Comparison of ENCODE assay signal across 34 cellular contexts in the genomic region with DNA sequence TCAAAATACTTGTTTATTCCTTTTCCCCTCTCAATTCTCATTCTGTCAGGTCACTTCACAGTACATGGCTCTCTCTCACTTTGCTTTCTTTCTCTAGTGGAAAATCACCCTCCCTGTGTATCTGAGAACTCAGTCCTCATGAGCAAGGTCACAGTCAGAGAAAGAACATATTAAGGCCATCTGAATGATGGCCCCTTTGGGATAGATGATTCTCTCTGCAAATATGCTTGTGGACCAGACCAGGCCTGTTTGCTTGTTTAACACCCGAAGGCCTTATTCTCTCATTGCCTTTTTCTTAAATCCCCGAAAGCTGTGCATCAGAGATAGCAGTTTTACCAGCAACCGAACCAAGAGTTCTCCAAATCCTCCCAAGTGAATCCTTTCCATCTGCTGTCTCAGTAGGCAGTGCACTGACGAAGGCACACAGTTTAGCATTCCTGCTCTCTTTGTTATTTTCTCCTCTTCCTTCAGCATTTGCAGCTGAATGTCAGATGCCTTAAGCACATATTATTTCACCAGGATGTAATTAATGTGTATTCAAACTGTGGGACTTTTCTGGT. TPM values are rescaled to one million over a fixed set of nuclear protein-coding genes. Genes with fewer than 3 reads are reported as not detected.
DNase-seq lines count a peak whose midpoint lies in the region; TF ChIP-seq lines count a peak whose summit lies in the region.
"Had no signal": no experiment of that assay in that cellular context is flagged by ENCODE, and none has a peak within 500 bp of the region (broad histone marks: within the 10 kb centered on the region; RNA-seq: fewer than 3 reads in every experiment).

No MANE protein-coding gene starts in this region.

- no peak for TF ChIP-seq POLR2A in sigmoid colon (IDR thresholded peaks at IDR 0.05)

- H3K27ac Mint-ChIP-seq in activated naive CD4-positive, alpha-beta T cell treated with anti-CD3 and anti-CD28 coated beads, Interleukin-2, amount 50 U/mL, for 24 hours = peak overlapping the region; percentile 25
- no peak overlapping the region for H3K27ac Mint-ChIP-seq in activated naive CD4-positive, alpha-beta T cell treated with anti-CD3 and anti-CD28 coated beads, Interleukin-2, amount 10 ng/mL, durations not matched to agents 7 days and 5 days
- H3K27ac Mint-ChIP-seq in nephron progenitor cell = peak overlapping the region; percentile 1
- no peak overlapping the region for H3K27ac Mint-ChIP-seq in activated T-cell treated with anti-CD3 and anti-CD28 coated beads, Interleukin-2, amount 50 U/mL, for 24 hours
- H3K27ac Mint-ChIP-seq: activated naive CD4-positive, alpha-beta T cell treated with anti-CD3 and anti-CD28 coated beads for 36 hours; activated T-helper 1 cell treated with anti-CD3 and anti-CD28 coated beads, Interleukin-12 subunit alpha, Interleukin-12 subunit beta, Interleukin-2, Interleukin-4 antibody, amounts not matched to agents 30 ng/mL and 10 ng/mL and 1 ng/mL, durations not matched to agents 14 hours and 24 hours and 36 hours; CD4-positive, alpha-beta T cell; naive thymus-derived CD8-positive, alpha-beta T cell; stimulated activated naive CD8-positive, alpha-beta T cell treated with anti-CD3 and anti-CD28 coated beads, Interleukin-15, amount 100 ng/mL, for 72 hours had no signal

- H3K27ac ChIP-seq in dorsolateral prefrontal cortex (peak overlapping the region in 34 of 59 donors; percentile 2 to 83 (median 50)), sigmoid colon (no peak overlapping the region)
- H3K27ac ChIP-seq: A549, epithelial cell of prostate, PC-9, tibial artery had no signal

- H3K36me3 ChIP-seq in sigmoid colon = no peaks in the 10 kb centered on the region
- H3K36me3 ChIP-seq: tibial artery had no signal

- no peak for DNase-seq in activated naive CD4-positive, alpha-beta T cell treated with anti-CD3 and anti-CD28 coated beads, Interleukin-2, amount 10 ng/mL, durations not matched to agents 7 days and 5 days
- DNase-seq in dorsolateral prefrontal cortex = no peak
- DNase-seq in nephron progenitor cell = no peak
- DNase-seq in superior temporal gyrus (ENCODE audit: extremely low spot score) = peak; percentile 34
- DNase-seq in sigmoid colon = no peak
- DNase-seq in KG1 (lab: John Stamatoyannopoulos, UW) = no peak
- DNase-seq in activated T-cell treated with anti-CD3 and anti-CD28 coated beads, Interleukin-2, amount 50 U/mL, for 24 hours = no peak
- DNase-seq: activated CD4-positive, alpha-beta T cell treated with anti-CD3 and anti-CD28 coated beads, Interleukin-2, amount 50 U/mL, for 48 hours; activated CD4-positive, CD25-positive, alpha-beta regulatory T cell treated with anti-CD3 and anti-CD28 coated beads, Interleukin-2, amount 50 U/mL, for 72 hours; activated CD8-positive, alpha-beta memory T cell treated with anti-CD3 and anti-CD28 coated beads, Interleukin-2, amount 50 U/mL, for 4 hours; activated naive CD4-positive, alpha-beta T cell treated with anti-CD3 and anti-CD28 coated beads for 36 hours; AML-193; CD4-positive, alpha-beta T cell; effector CD8-positive, alpha-beta T cell; glutamatergic neuron; GOT3; islet precursor cell; naive thymus-derived CD8-positive, alpha-beta T cell; NCI-H1092 treated with DMSO at 0.1 percent for 48 hours; NCI-H187 treated with DMSO at 0.1 percent for 48 hours; NCI-H2227 treated with DMSO at 0.1 percent for 48 hours; NCI-H526 treated with DMSO at 0.1 percent for 48 hours; PC-9; Right ventricle myocardium superior; stimulated activated CD4-positive, alpha-beta T cell treated with anti-CD3 and anti-CD28 coated beads, Interleukin-12 subunit alpha, Interleukin-12 subunit beta, amount 100 ng/mL, for 4 hours; stimulated activated CD4-positive, alpha-beta T cell treated with anti-CD3 and anti-CD28 coated beads, Interleukin-2, amount 100 ng/mL, for 48 hours; stimulated activated naive CD8-positive, alpha-beta T cell treated with anti-CD3 and anti-CD28 coated beads, Interleukin-15, amount 100 ng/mL, for 72 hours; tibial artery had no signal

- intact Hi-C loops in dorsolateral prefrontal cortex (cut with DNase I) (no loop called here), sigmoid colon (cut with DNase I) (no loop called here)

- no peaks in the 10 kb centered on the region for H3K27me3 ChIP-seq in dorsolateral prefrontal cortex
- no peaks in the 10 kb centered on the region for H3K27me3 ChIP-seq in sigmoid colon
- H3K27me3 ChIP-seq: tibial artery had no signal

- H3K9me3 ChIP-seq in sigmoid colon = no peaks in the 10 kb centered on the region
- H3K9me3 ChIP-seq: A549, tibial artery had no signal

- no peaks in the 10 kb centered on the region for H3K4me1 ChIP-seq in sigmoid colon
- H3K4me1 ChIP-seq: tibial artery had no signal

- H3K4me3 ChIP-seq in dorsolateral prefrontal cortex = no peak overlapping the region
- H3K4me3 ChIP-seq in sigmoid colon = no peak overlapping the region
- H3K4me3 ChIP-seq: A549, PC-9, tibial artery had no signal

- TF ChIP-seq CTCF in dorsolateral prefrontal cortex (IDR thresholded peaks at IDR 0.05 in 54 of 56, conservative IDR thresholded peaks at IDR 0.05 in 2 of 56; ENCODE audit: low read depth in 1 of 56, partially characterized antibody in 56 of 56) = no peak
- TF ChIP-seq CTCF in nephron progenitor cell (IDR thresholded peaks at IDR 0.05) = no peak
- TF ChIP-seq CTCF in sigmoid colon (IDR thresholded peaks at IDR 0.05) = no peak

- no peak for TF ChIP-seq EP300 in sigmoid colon (IDR thresholded peaks at IDR 0.05)

- H3K36me3 Mint-ChIP-seq in activated naive CD4-positive, alpha-beta T cell treated with anti-CD3 and anti-CD28 coated beads, Interleukin-2, amount 50 U/mL, for 24 hours = no peaks in the 10 kb centered on the region
- no peaks in the 10 kb centered on the region for H3K36me3 Mint-ChIP-seq in activated naive CD4-positive, alpha-beta T cell treated with anti-CD3 and anti-CD28 coated beads, Interleukin-2, amount 10 ng/mL, durations not matched to agents 7 days and 5 days
- no peaks in the 10 kb centered on the region for H3K36me3 Mint-ChIP-seq in nephron progenitor cell (ENCODE audit: low read depth)
- H3K36me3 Mint-ChIP-seq in activated T-cell treated with anti-CD3 and anti-CD28 coated beads, Interleukin-2, amount 50 U/mL, for 24 hours (ENCODE audit: low read depth) = no peaks in the 10 kb centered on the region

- peaks cover 1% of the 10 kb centered on the region for H3K27me3 Mint-ChIP-seq in activated naive CD4-positive, alpha-beta T cell treated with anti-CD3 and anti-CD28 coated beads, Interleukin-2, amount 50 U/mL, for 24 hours
- H3K27me3 Mint-ChIP-seq in activated naive CD4-positive, alpha-beta T cell treated with anti-CD3 and anti-CD28 coated beads, Interleukin-2, amount 10 ng/mL, durations not matched to agents 7 days and 5 days = peaks cover 12% of the 10 kb centered on the region
- peaks cover 10% of the 10 kb centered on the region for H3K27me3 Mint-ChIP-seq in nephron progenitor cell (ENCODE audit: low read depth, poor library complexity)
- peaks cover 6% of the 10 kb centered on the region for H3K27me3 Mint-ChIP-seq in activated T-cell treated with anti-CD3 and anti-CD28 coated beads, Interleukin-2, amount 50 U/mL, for 24 hours
- H3K27me3 Mint-ChIP-seq: CD4-positive, alpha-beta T cell had no signal

- H3K4me1 Mint-ChIP-seq in activated naive CD4-positive, alpha-beta T cell treated with anti-CD3 and anti-CD28 coated beads, Interleukin-2, amount 50 U/mL, for 24 hours = no peaks in the 10 kb centered on the region
- H3K4me1 Mint-ChIP-seq in activated naive CD4-positive, alpha-beta T cell treated with anti-CD3 and anti-CD28 coated beads, Interleukin-2, amount 10 ng/mL, durations not matched to agents 7 days and 5 days = no peaks in the 10 kb centered on the region
- H3K4me1 Mint-ChIP-seq in nephron progenitor cell = no peaks in the 10 kb centered on the region
- peaks cover under 1% of the 10 kb centered on the region for H3K4me1 Mint-ChIP-seq in activated T-cell treated with anti-CD3 and anti-CD28 coated beads, Interleukin-2, amount 50 U/mL, for 24 hours (ENCODE audit: low read depth)
- H3K4me1 Mint-ChIP-seq: naive thymus-derived CD8-positive, alpha-beta T cell; stimulated activated naive CD8-positive, alpha-beta T cell treated with anti-CD3 and anti-CD28 coated beads, Interleukin-15, amount 100 ng/mL, for 72 hours had no signal

- WGBS in sigmoid colon, 2 donors = 91 to 92% methylated on average over 4 of the region's 4 CpGs

- CTCF ChIA-PET in activated naive CD4-positive, alpha-beta T cell treated with anti-CD3 and anti-CD28 coated beads, Interleukin-2, amount 10 ng/mL, durations not matched to agents 7 days and 5 days (lab: Charles Lee) = no interaction called here

- no peaks in the 10 kb centered on the region for H3K9me3 Mint-ChIP-seq in activated naive CD4-positive, alpha-beta T cell treated with anti-CD3 and anti-CD28 coated beads, Interleukin-2, amount 50 U/mL, for 24 hours
- H3K9me3 Mint-ChIP-seq in activated naive CD4-positive, alpha-beta T cell treated with anti-CD3 and anti-CD28 coated beads, Interleukin-2, amount 10 ng/mL, durations not matched to agents 7 days and 5 days = no peaks in the 10 kb centered on the region
- no peaks in the 10 kb centered on the region for H3K9me3 Mint-ChIP-seq in nephron progenitor cell
- H3K9me3 Mint-ChIP-seq in activated T-cell treated with anti-CD3 and anti-CD28 coated beads, Interleukin-2, amount 50 U/mL, for 24 hours = no peaks in the 10 kb centered on the region
- H3K9me3 Mint-ChIP-seq: activated naive CD4-positive, alpha-beta T cell treated with anti-CD3 and anti-CD28 coated beads for 36 hours; activated T-helper 1 cell treated with anti-CD3 and anti-CD28 coated beads, Interleukin-12 subunit alpha, Interleukin-12 subunit beta, Interleukin-2, Interleukin-4 antibody, amounts not matched to agents 30 ng/mL and 10 ng/mL and 1 ng/mL, durations not matched to agents 14 hours and 24 hours and 36 hours; CD4-positive, alpha-beta T cell; stimulated activated naive CD8-positive, alpha-beta T cell treated with anti-CD3 and anti-CD28 coated beads, Interleukin-15, amount 100 ng/mL, for 72 hours had no signal

- H3K4me3 Mint-ChIP-seq in activated naive CD4-positive, alpha-beta T cell treated with anti-CD3 and anti-CD28 coated beads, Interleukin-2, amount 50 U/mL, for 24 hours = no peak overlapping the region
- H3K4me3 Mint-ChIP-seq in activated naive CD4-positive, alpha-beta T cell treated with anti-CD3 and anti-CD28 coated beads, Interleukin-2, amount 10 ng/mL, durations not matched to agents 7 days and 5 days = no peak overlapping the region
- no peak overlapping the region for H3K4me3 Mint-ChIP-seq in nephron progenitor cell
- H3K4me3 Mint-ChIP-seq in activated T-cell treated with anti-CD3 and anti-CD28 coated beads, Interleukin-2, amount 50 U/mL, for 24 hours = no peak overlapping the region
- H3K4me3 Mint-ChIP-seq: activated naive CD4-positive, alpha-beta T cell treated with anti-CD3 and anti-CD28 coated beads for 36 hours; activated T-helper 1 cell treated with anti-CD3 and anti-CD28 coated beads, Interleukin-12 subunit alpha, Interleukin-12 subunit beta, Interleukin-2, Interleukin-4 antibody, amounts not matched to agents 30 ng/mL and 10 ng/mL and 1 ng/mL, durations not matched to agents 14 hours and 24 hours and 36 hours; CD4-positive, alpha-beta T cell; naive thymus-derived CD8-positive, alpha-beta T cell; stimulated activated naive CD8-positive, alpha-beta T cell treated with anti-CD3 and anti-CD28 coated beads, Interleukin-15, amount 100 ng/mL, for 72 hours had no signal

RNA-seq across cellular contexts. Expression of gene CHGB, which starts 40.8 kb away (rescaled TPM):
- total RNA-seq in dorsolateral prefrontal cortex (100 to 1,000 TPM in 57 of 120 experiments, 10 to 100 TPM in 63; 21.2 to 191 (median 99.8) TPM), sigmoid colon (1 to 10 TPM; 1.4 to 5.7 (median 3.6) TPM)
- polyA plus RNA-seq in sigmoid colon = 1 to 10 TPM; 1.2 to 4.2 (median 1.8) TPM
- total RNA-seq: activated naive CD4-positive, alpha-beta T cell treated with anti-CD3 and anti-CD28 coated beads for 36 hours; activated T-helper 1 cell treated with anti-CD3 and anti-CD28 coated beads, Interleukin-12 subunit alpha, Interleukin-12 subunit beta, Interleukin-2, Interleukin-4 antibody, amounts not matched to agents 30 ng/mL and 10 ng/mL and 1 ng/mL, durations not matched to agents 14 hours and 24 hours and 36 hours; naive thymus-derived CD8-positive, alpha-beta T cell; osteocyte; PC-9 had no signal
- polyA plus RNA-seq: liver; naive thymus-derived CD8-positive, alpha-beta T cell had no signal

Comparison
In these comparisons a context has a peak if more than half of its experiments do, and no peak if none do; other contexts are left out.
1. H3K27ac Mint-ChIP-seq: peak in activated naive CD4-positive, alpha-beta T cell treated with anti-CD3 and anti-CD28 coated beads, Interleukin-2, amount 50 U/mL, for 24 hours (single experiment) and nephron progenitor cell (single experiment); none in activated naive CD4-positive, alpha-beta T cell treated with anti-CD3 and anti-CD28 coated beads, Interleukin-2, amount 10 ng/mL, durations not matched to agents 7 days and 5 days (single experiment) and activated T-cell treated with anti-CD3 and anti-CD28 coated beads, Interleukin-2, amount 50 U/mL, for 24 hours (single experiment).
2. H3K27ac ChIP-seq: peak in dorsolateral prefrontal cortex (34 of 59); none in sigmoid colon (0 of 4).